8 cellular contexts compared by ENCODE assay signal in genomic region chrX:154712781-154713391, GRCh38. TPM values are rescaled to one million over a fixed set of nuclear protein-coding genes. Genes with fewer than 3 reads are reported as not detected.
DNase-seq lines count a peak whose midpoint lies in the region; ATAC-seq and TF ChIP-seq lines count a peak whose summit lies in the region.

No MANE protein-coding gene starts in this region.

- H3K27ac ChIP-seq in BLaER1 treated with 17β-estradiol and CSF1 and Interleukin-3, amounts not matched to agents 10 nM and 100 nM, result peak overlapping the region in 2 of 11 experiments; percentile 16 to 27; a peak in 1 of 22 replicates

- H3K36me3 ChIP-seq in BLaER1 treated with 17β-estradiol and CSF1 and Interleukin-3, amounts not matched to agents 10 nM and 100 nM, result peaks cover 22 to 68% (median 50%) of the 10 kb centered on the region in 11 experiments

- H3K4me1 Mint-ChIP-seq in activated CD8-positive, alpha-beta T cell treated with anti-CD3 and anti-CD28 coated beads for 36 hours (ENCODE audit: low read depth), result peaks cover 37% of the 10 kb centered on the region
- peaks cover 51 to 53% of the 10 kb centered on the region in 2 donors for H3K4me1 Mint-ChIP-seq in natural killer cell treated with Interleukin-12 subunit alpha and Interleukin-12 subunit beta and Interleukin-15 and Interleukin-18, amount 100 ng/mL, for 72 hours (ENCODE audit: low read depth in 2 of 2)

- H3K27me3 ChIP-seq in BLaER1 treated with 17β-estradiol and CSF1 and Interleukin-3, amounts not matched to agents 10 nM and 100 nM, result peaks cover 34 to 73% (median 60%) of the 10 kb centered on the region in 11 experiments

- POLR2A ChIA-PET in activated CD8-positive, alpha-beta T cell treated with anti-CD3 and anti-CD28 coated beads for 36 hours (lab: Charles Lee), result interaction anchor here (1.3 kb wide), 1 partner anchor 17 kb away, joined by 3 read pairs; no protein-coding TSS in a partner anchor

- intact Hi-C loops in activated CD8-positive, alpha-beta T cell treated with anti-CD3 and anti-CD28 coated beads for 36 hours (cut with micrococcal nuclease), result no loop called here

- no peak overlapping the region for H3K4me3 ChIP-seq in BLaER1 treated with 17β-estradiol and CSF1 and Interleukin-3, amounts not matched to agents 10 nM and 100 nM

- TF ChIP-seq CTCF in activated CD8-positive, alpha-beta T cell treated with anti-CD3 and anti-CD28 coated beads for 36 hours (IDR thresholded peaks at IDR 0.05), result no peak

- H3K9me3 ChIP-seq in BLaER1 treated with 17β-estradiol and CSF1 and Interleukin-3, amounts not matched to agents 10 nM and 100 nM (replicated peaks in 1 of 11), result peaks cover 17 to 36% (median 24%) of the 10 kb centered on the region in 11 experiments

- peak; percentile 30 for DNase-seq in activated CD8-positive, alpha-beta T cell treated with anti-CD3 and anti-CD28 coated beads for 36 hours
- DNase-seq in natural killer cell treated with Interleukin-12 subunit alpha and Interleukin-12 subunit beta and Interleukin-15 and Interleukin-18, amount 100 ng/mL, for 72 hours (ENCODE audit: low spot score), result peak; percentile 72
- DNase-seq in COLO668 (lab: John Stamatoyannopoulos, UW; ENCODE audit: unreplicated experiment) (no peak), dedifferentiated amniotic fluid mesenchymal stem cell (ENCODE audit: extremely low spot score) (no peak), SKM-1 (lab: John Stamatoyannopoulos, UW; ENCODE audit: unreplicated experiment) (no peak)

- ATAC-seq in GM19023 (IDR thresholded peaks at IDR 0.05; ENCODE audit: unreplicated experiment), result peak; percentile 82
- peak; percentile 92 for ATAC-seq in HG03095 (IDR thresholded peaks at IDR 0.05; ENCODE audit: unreplicated experiment)
- peak; percentile 93 for ATAC-seq in activated CD8-positive, alpha-beta T cell treated with anti-CD3 and anti-CD28 coated beads for 36 hours
- ATAC-seq in natural killer cell treated with Interleukin-12 subunit alpha and Interleukin-12 subunit beta and Interleukin-15 and Interleukin-18, amount 100 ng/mL, for 72 hours, result peak; percentile 93 to 97

- CTCF ChIA-PET in activated CD8-positive, alpha-beta T cell treated with anti-CD3 and anti-CD28 coated beads for 36 hours (lab: Charles Lee), result interaction anchor here (0.6 to 2.0 kb wide), 5 partner anchors 28 to 205 kb away, joined by 3 to 15 read pairs (median 3); no protein-coding TSS in a partner anchor

- peaks cover 0 to 19% (median 0%) of the 10 kb centered on the region in 11 experiments; a peak in 5 of 22 replicates for H4K20me1 ChIP-seq in BLaER1 treated with 17β-estradiol and CSF1 and Interleukin-3, amounts not matched to agents 10 nM and 100 nM

- H3K27ac Mint-ChIP-seq in activated CD8-positive, alpha-beta T cell treated with anti-CD3 and anti-CD28 coated beads for 36 hours, result peak overlapping the region; percentile 55
- H3K27ac Mint-ChIP-seq in natural killer cell treated with Interleukin-12 subunit alpha and Interleukin-12 subunit beta and Interleukin-15 and Interleukin-18, amount 100 ng/mL, for 72 hours, result peak overlapping the region; percentile 80 to 86

- H3K9me3 Mint-ChIP-seq in activated CD8-positive, alpha-beta T cell treated with anti-CD3 and anti-CD28 coated beads for 36 hours, result no peaks in the 10 kb centered on the region
- no peaks in the 10 kb centered on the region for H3K9me3 Mint-ChIP-seq in natural killer cell treated with Interleukin-12 subunit alpha and Interleukin-12 subunit beta and Interleukin-15 and Interleukin-18, amount 100 ng/mL, for 72 hours

- H3K9ac ChIP-seq in BLaER1 treated with 17β-estradiol and CSF1 and Interleukin-3, amounts not matched to agents 10 nM and 100 nM, result no peak overlapping the region

- H3K27me3 Mint-ChIP-seq in activated CD8-positive, alpha-beta T cell treated with anti-CD3 and anti-CD28 coated beads for 36 hours, result no peaks in the 10 kb centered on the region
- peaks cover 0 to 2% of the 10 kb centered on the region in 2 donors for H3K27me3 Mint-ChIP-seq in natural killer cell treated with Interleukin-12 subunit alpha and Interleukin-12 subunit beta and Interleukin-15 and Interleukin-18, amount 100 ng/mL, for 72 hours

- peak overlapping the region in 7 of 11 experiments; percentile 19 to 67 (median 63); a peak in 12 of 22 replicates for H3K4me2 ChIP-seq in BLaER1 treated with 17β-estradiol and CSF1 and Interleukin-3, amounts not matched to agents 10 nM and 100 nM

- no peak overlapping the region for H3K4me3 Mint-ChIP-seq in activated CD8-positive, alpha-beta T cell treated with anti-CD3 and anti-CD28 coated beads for 36 hours
- peak overlapping the region; percentile 83 for H3K4me3 Mint-ChIP-seq in natural killer cell treated with Interleukin-12 subunit alpha and Interleukin-12 subunit beta and Interleukin-15 and Interleukin-18, amount 100 ng/mL, for 72 hours

- peaks cover 22% of the 10 kb centered on the region for H3K36me3 Mint-ChIP-seq in activated CD8-positive, alpha-beta T cell treated with anti-CD3 and anti-CD28 coated beads for 36 hours (ENCODE audit: low read depth)
- peaks cover 20% of the 10 kb centered on the region for H3K36me3 Mint-ChIP-seq in natural killer cell treated with Interleukin-12 subunit alpha and Interleukin-12 subunit beta and Interleukin-15 and Interleukin-18, amount 100 ng/mL, for 72 hours

- H3K4me1 ChIP-seq in BLaER1 treated with 17β-estradiol and CSF1 and Interleukin-3, amounts not matched to agents 10 nM and 100 nM, result peaks cover 19 to 65% (median 48%) of the 10 kb centered on the region in 10 experiments

RNA-seq across cellular contexts. Expression of gene GAB3, which starts 38.0 kb away (rescaled TPM):
- total RNA-seq in activated CD8-positive, alpha-beta T cell treated with anti-CD3 and anti-CD28 coated beads for 36 hours, result 1 to 10 TPM; 3.9 to 5.0 TPM
- 10 to 100 TPM; 20.3 to 28.3 TPM for total RNA-seq in natural killer cell treated with Interleukin-12 subunit alpha and Interleukin-12 subunit beta and Interleukin-15 and Interleukin-18, amount 100 ng/mL, for 72 hours

RNA-seq across cellular contexts. Expression of gene DKC1, which starts 49.8 kb away (rescaled TPM):
- 100 to 1,000 TPM; 132 to 138 TPM for total RNA-seq in activated CD8-positive, alpha-beta T cell treated with anti-CD3 and anti-CD28 coated beads for 36 hours
- 100 to 1,000 TPM in 1 of 2 donors, 10 to 100 TPM in 1; 91.6 to 173 TPM for total RNA-seq in natural killer cell treated with Interleukin-12 subunit alpha and Interleukin-12 subunit beta and Interleukin-15 and Interleukin-18, amount 100 ng/mL, for 72 hours

RNA-seq across cellular contexts. Expression of gene CTAG2, which starts 59.5 kb away (rescaled TPM):
- not detected for total RNA-seq in activated CD8-positive, alpha-beta T cell treated with anti-CD3 and anti-CD28 coated beads for 36 hours
- not detected for total RNA-seq in natural killer cell treated with Interleukin-12 subunit alpha and Interleukin-12 subunit beta and Interleukin-15 and Interleukin-18, amount 100 ng/mL, for 72 hours

Comparison
In these comparisons a context has a peak if more than half of its experiments do, and no peak if none do; other contexts are left out.
1. DNase-seq: peak in activated CD8-positive, alpha-beta T cell treated with anti-CD3 and anti-CD28 coated beads for 36 hours (single experiment) and natural killer cell treated with Interleukin-12 subunit alpha and Interleukin-12 subunit beta and Interleukin-15 and Interleukin-18, amount 100 ng/mL, for 72 hours (single experiment); none in COLO668 (single experiment), dedifferentiated amniotic fluid mesenchymal stem cell (single experiment) and SKM-1 (single experiment).
2. Peak in every context shown above with its lines, with median percentiles within 50 percentile points of each other: ATAC-seq.